1 cellular context compared by ENCODE assay signal in the genomic region with DNA sequence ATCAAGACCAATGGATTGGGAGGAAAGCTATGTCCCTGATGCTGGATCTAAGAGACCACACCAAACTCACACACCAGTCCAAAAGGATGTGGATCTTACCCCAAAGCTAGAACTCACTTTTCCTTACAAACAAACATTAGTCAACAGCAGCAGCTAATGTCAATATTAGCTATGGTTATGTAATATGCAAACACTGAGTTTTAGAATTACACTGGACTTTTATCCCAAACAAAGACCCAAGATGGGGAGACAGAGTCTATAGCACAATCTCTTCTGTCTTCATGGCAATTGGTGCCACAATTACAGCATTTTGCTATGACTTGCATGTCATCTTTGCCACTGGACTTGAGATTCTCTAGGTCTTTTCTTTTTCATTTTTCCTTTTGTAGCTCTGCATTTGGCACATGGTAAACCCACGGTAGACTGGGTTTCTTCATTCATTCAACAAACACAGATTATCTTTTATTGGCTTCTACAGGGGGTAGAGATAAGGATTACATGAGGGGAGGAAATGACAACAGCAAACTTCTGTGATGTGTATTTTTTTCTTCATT.
TF ChIP-seq lines count a peak whose summit lies in the region.

No MANE protein-coding gene starts in this region.

TF ChIP-seq in HepG2, 621 proteins besides CTCF, POLR2A, EP300 and RAD21 (continued from another document and continues in another):
- TF ChIP-seq RFXANK (CRISPR knock-in tag; IDR thresholded peaks at IDR 0.05) (peak; percentile 77; the same call in 1 of the 2 replicates), ZBTB33 (CRISPR knock-in tag; IDR thresholded peaks at IDR 0.05) (peak; percentile 57; the same call in 1 of the 2 replicates), HNF1B (CRISPR knock-in tag; IDR thresholded peaks at IDR 0.05) (peak; percentile 86), ATF6 (CRISPR knock-in tag; conservative IDR thresholded peaks at IDR 0.05) (peak; percentile 88; the same call in 1 of the 2 replicates), JDP2 (CRISPR knock-in tag; IDR thresholded peaks at IDR 0.05; ENCODE audit: borderline replicate concordance) (no peak; the same call in 1 of the 2 replicates), ZBTB7A (CRISPR knock-in tag; IDR thresholded peaks at IDR 0.05) (no peak; the same call in 1 of the 2 replicates), FLYWCH1 (CRISPR knock-in tag; IDR thresholded peaks at IDR 0.05) (no peak), ZNF639 (CRISPR knock-in tag; conservative IDR thresholded peaks at IDR 0.05) (peak; percentile 87), ZSCAN31 (CRISPR knock-in tag; IDR thresholded peaks at IDR 0.05; ENCODE audit: low read depth) (peak; percentile 84; the same call in 1 of the 2 replicates), RBM39 (IDR thresholded peaks at IDR 0.05; ENCODE audit: low read depth, low read length, poor library complexity, severe bottlenecking) (no peak), CC2D1A (CRISPR knock-in tag; IDR thresholded peaks at IDR 0.05) (peak; percentile 83; the same call in 1 of the 2 replicates), ZNF512B (CRISPR knock-in tag; IDR thresholded peaks at IDR 0.05; ENCODE audit: borderline replicate concordance) (no peak; the same call in 1 of the 2 replicates), ZNF780A (CRISPR knock-in tag; IDR thresholded peaks at IDR 0.05) (no peak), KDM5A (IDR thresholded peaks at IDR 0.05; ENCODE audit: borderline replicate concordance, low read length) (peak; percentile 44; the same call in 1 of the 2 replicates), STAT6 (CRISPR knock-in tag; IDR thresholded peaks at IDR 0.05; ENCODE audit: borderline replicate concordance) (peak; percentile 98), SYNCRIP (IDR thresholded peaks at IDR 0.05; ENCODE audit: insufficient read depth, low read depth, low read length) (no peak), THAP11 (CRISPR knock-in tag; IDR thresholded peaks at IDR 0.05) (peak; percentile 86), ZNF891 (CRISPR knock-in tag; IDR thresholded peaks at IDR 0.05) (no peak), THAP9 (CRISPR knock-in tag; IDR thresholded peaks at IDR 0.05; ENCODE audit: borderline replicate concordance) (no peak), ZNF781 (CRISPR knock-in tag; IDR thresholded peaks at IDR 0.05; ENCODE audit: borderline replicate concordance, not compliant biosample characterization) (no peak), HDAC2 (CRISPR knock-in tag; IDR thresholded peaks at IDR 0.05) (peak; percentile 100), ZNF382 (CRISPR knock-in tag; IDR thresholded peaks at IDR 0.05; ENCODE audit: borderline replicate concordance) (no peak), SAFB2 (CRISPR knock-in tag; IDR thresholded peaks at IDR 0.05; ENCODE audit: borderline replicate concordance, low read depth) (no peak; the same call in 1 of the 2 replicates), ZNF577 (CRISPR knock-in tag; IDR thresholded peaks at IDR 0.05; ENCODE audit: borderline replicate concordance, low read depth) (no peak), ZFAT (CRISPR knock-in tag; conservative IDR thresholded peaks at IDR 0.05) (no peak), ZNF136 (CRISPR knock-in tag; IDR thresholded peaks at IDR 0.05; ENCODE audit: low read depth) (peak; percentile 97; the same call in 1 of the 2 replicates), CHCHD3 (CRISPR knock-in tag; IDR thresholded peaks at IDR 0.05) (no peak), SNAI1 (CRISPR knock-in tag; IDR thresholded peaks at IDR 0.05; ENCODE audit: borderline replicate concordance) (no peak), ZNF501 (CRISPR knock-in tag; IDR thresholded peaks at IDR 0.05) (no peak), SPEN (CRISPR knock-in tag; IDR thresholded peaks at IDR 0.05; ENCODE audit: low read depth) (peak; percentile 83; the same call in 1 of the 2 replicates), CHD4 (IDR thresholded peaks at IDR 0.05; ENCODE audit: borderline replicate concordance, low read length) (0 out of 2 replicates have a peak, but pooled peaks have one; percentile 55), ZNF614 (CRISPR knock-in tag; IDR thresholded peaks at IDR 0.05; ENCODE audit: borderline replicate concordance) (peak; percentile 95; the same call in 1 of the 2 replicates), MIER2 (CRISPR knock-in tag; IDR thresholded peaks at IDR 0.05) (peak; percentile 90), HNRNPUL1 (IDR thresholded peaks at IDR 0.05; ENCODE audit: low read depth, low read length) (no peak), ARHGAP35 (CRISPR knock-in tag; IDR thresholded peaks at IDR 0.05; ENCODE audit: borderline replicate concordance) (no peak), ZNF616 (CRISPR knock-in tag; IDR thresholded peaks at IDR 0.05; ENCODE audit: low read depth) (no peak), SRSF9 (IDR thresholded peaks at IDR 0.05; ENCODE audit: borderline replicate concordance, insufficient read depth, low read depth, low read length, poor library complexity, severe bottlenecking) (no peak), ARID2 (CRISPR knock-in tag; IDR thresholded peaks at IDR 0.05; ENCODE audit: borderline replicate concordance) (peak; percentile 94), FOXP1 (IDR thresholded peaks at IDR 0.05) (peak; percentile 84), FOXP1 (CRISPR knock-in tag; IDR thresholded peaks at IDR 0.05) (peak; percentile 99)
- TF ChIP-seq, protein P1, sequence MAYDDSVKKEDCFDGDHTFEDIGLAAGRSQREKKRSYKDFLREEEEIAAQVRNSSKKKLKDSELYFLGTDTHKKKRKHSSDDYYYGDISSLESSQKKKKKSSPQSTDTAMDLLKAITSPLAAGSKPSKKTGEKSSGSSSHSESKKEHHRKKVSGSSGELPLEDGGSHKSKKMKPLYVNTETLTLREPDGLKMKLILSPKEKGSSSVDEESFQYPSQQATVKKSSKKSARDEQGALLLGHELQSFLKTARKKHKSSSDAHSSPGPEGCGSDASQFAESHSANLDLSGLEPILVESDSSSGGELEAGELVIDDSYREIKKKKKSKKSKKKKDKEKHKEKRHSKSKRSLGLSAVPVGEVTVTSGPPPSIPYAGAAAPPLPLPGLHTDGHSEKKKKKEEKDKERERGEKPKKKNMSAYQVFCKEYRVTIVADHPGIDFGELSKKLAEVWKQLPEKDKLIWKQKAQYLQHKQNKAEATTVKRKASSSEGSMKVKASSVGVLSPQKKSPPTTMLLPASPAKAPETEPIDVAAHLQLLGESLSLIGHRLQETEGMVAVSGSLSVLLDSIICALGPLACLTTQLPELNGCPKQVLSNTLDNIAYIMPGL (CRISPR knock-in tag; IDR thresholded peaks at IDR 0.05; ENCODE audit: borderline replicate concordance in 1 of 2, low read depth in 1 of 2): peak; percentile 73 to 81; a peak in 2 of 4 replicates
